In the genomic region with DNA sequence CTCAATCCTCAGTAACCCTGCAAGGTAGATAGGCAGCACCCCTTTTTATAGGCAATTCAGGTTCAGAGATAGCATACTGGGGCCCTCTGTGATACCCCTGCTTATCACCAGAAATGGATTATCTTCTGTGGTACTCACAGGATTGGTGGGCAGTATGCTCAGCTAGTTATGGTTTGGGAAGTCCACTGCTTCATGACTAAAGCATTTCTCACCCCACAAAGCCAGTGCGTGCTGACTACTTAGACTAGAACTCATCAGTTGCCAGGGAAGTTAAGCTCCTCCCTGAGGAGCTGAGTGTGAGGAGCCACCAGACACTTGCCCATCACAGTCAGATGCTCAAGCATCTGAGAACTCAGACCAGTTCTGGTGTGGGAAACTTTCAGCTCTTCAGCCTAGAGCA, we compare ENCODE assay signal across 8 cellular contexts.
DNase-seq lines count a peak whose midpoint lies in the region; ATAC-seq and TF ChIP-seq lines count a peak whose summit lies in the region.

No MANE protein-coding gene starts in this region.

- H3K27me3 ChIP-seq in RWPE2 (ENCODE audit: insufficient read depth, poor library complexity, severe bottlenecking) = no peaks in the 10 kb centered on the region
- H3K27me3 ChIP-seq in tibial artery = no peaks in the 10 kb centered on the region

- no peak overlapping the region for H3K4me3 ChIP-seq in RWPE2 (ENCODE audit: severe bottlenecking)
- no peak overlapping the region for H3K4me3 ChIP-seq in tibial artery

- H3K9me3 ChIP-seq in RWPE2 (ENCODE audit: severe bottlenecking) = no peaks in the 10 kb centered on the region
- no peaks in the 10 kb centered on the region for H3K9me3 ChIP-seq in tibial artery

- H3K4me1 ChIP-seq in RWPE2 (ENCODE audit: insufficient read depth, poor library complexity, severe bottlenecking) = no peaks in the 10 kb centered on the region
- no peaks in the 10 kb centered on the region for H3K4me1 ChIP-seq in tibial artery

- intact Hi-C loops in tibial artery (cut with DNase I; ENCODE audit: low total_unique reads) (no loop called here), posterior vena cava (cut with DNase I) (no loop called here)

- no peak for TF ChIP-seq CTCF in AG09319 (IDR thresholded peaks at IDR 0.05; ENCODE audit: low read depth, low read length)
- TF ChIP-seq CTCF in RWPE2 (IDR thresholded peaks at IDR 0.05; ENCODE audit: poor library complexity, severe bottlenecking) = no peak
- TF ChIP-seq CTCF in tibial artery (IDR thresholded peaks at IDR 0.05) = no peak

- no peak overlapping the region for H3K27ac ChIP-seq in RWPE2 (ENCODE audit: poor library complexity, severe bottlenecking)
- H3K27ac ChIP-seq in tibial artery = no peak overlapping the region

- H3K36me3 ChIP-seq in RWPE2 (ENCODE audit: low read depth) (peaks cover 13% of the 10 kb centered on the region), tibial artery (peaks cover 8 to 18% (median 12%) of the 10 kb centered on the region in 3 donors)

- DNase-seq in AG09319 (ENCODE audit: extremely low read depth, low read depth) = peak; percentile 30
- DNase-seq in RWPE2 (ENCODE audit: low spot score) = no peak
- DNase-seq in glomerular visceral epithelial cell (ENCODE audit: extremely low spot score) = peak; percentile 73
- DNase-seq in tibial artery = no peak
- no peak for DNase-seq in posterior vena cava (ENCODE audit: low spot score)
- DNase-seq in T-helper 9 cell = no peak
- no peak for DNase-seq in NCI-H2227 treated with DMSO at 0.1 percent for 48 hours (lab: John Stamatoyannopoulos, UW)

- ATAC-seq in GM19372 (IDR thresholded peaks at IDR 0.05; ENCODE audit: low read depth, unreplicated experiment) (peak; percentile 48), RWPE2 (ENCODE audit: low read depth) (peak; percentile 77)

Comparison
In these comparisons a context has a peak if more than half of its experiments do, and no peak if none do; other contexts are left out.
1. DNase-seq: peak in AG09319 (single experiment) and glomerular visceral epithelial cell (single experiment); none in RWPE2 (single experiment), tibial artery (0 of 2), posterior vena cava (single experiment), T-helper 9 cell (single experiment) and NCI-H2227 treated with DMSO at 0.1 percent for 48 hours (single experiment).